Comparison of ENCODE assay signal across 1 cellular context in the genomic region with DNA sequence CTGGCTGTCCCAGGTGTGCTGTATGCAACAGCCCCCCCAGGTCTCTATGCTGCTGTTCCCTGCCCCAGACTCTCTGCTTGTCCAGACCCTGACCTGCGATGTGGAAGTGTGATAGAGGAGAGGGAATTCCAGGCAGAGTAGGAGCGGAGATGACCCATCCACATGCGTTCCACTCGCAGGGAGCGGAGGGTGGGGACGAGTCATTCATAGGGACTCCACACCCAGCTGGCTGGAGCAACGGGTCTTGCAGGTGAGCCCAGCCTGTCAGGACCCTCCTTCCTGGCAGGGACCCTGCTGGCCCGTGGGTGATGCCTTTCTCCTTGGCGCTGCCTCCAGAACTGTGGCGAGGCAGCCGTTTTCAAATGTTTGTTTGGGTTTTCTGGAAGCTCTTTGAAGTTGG.
TF ChIP-seq lines count a peak whose summit lies in the region.

No MANE protein-coding gene starts in this region.

TF ChIP-seq in H1, 55 proteins besides CTCF, POLR2A, EP300 and RAD21:
- TF ChIP-seq SIRT6 (IDR thresholded peaks at IDR 0.05; ENCODE audit: low read length): no peak
